ENCODE assay signal across 10 cellular contexts in genomic region chr15:48191574-48192225, GRCh38. TPM values are rescaled to one million over a fixed set of nuclear protein-coding genes. Genes with fewer than 3 reads are reported as not detected.
DNase-seq lines count a peak whose midpoint lies in the region; ATAC-seq, FAIRE-seq and TF ChIP-seq lines count a peak whose summit lies in the region.
"Had no signal": no experiment of that assay in that cellular context is flagged by ENCODE, and none has a peak within 500 bp of the region (broad histone marks: within the 10 kb centered on the region; RNA-seq: fewer than 3 reads in every experiment).

Gene CTXN2, plus strand, starts transcription at chr15:48191665. Its CDS starts 9,636 bp downstream, at chr15:48201301.

- intact Hi-C loops in activated T-helper 1 cell treated with anti-CD3 and anti-CD28 coated beads, Interleukin-12 subunit alpha, Interleukin-12 subunit beta, Interleukin-2, Interleukin-4 antibody, amounts not matched to agents 30 ng/mL and 10 ng/mL and 1 ng/mL, durations not matched to agents 14 hours and 24 hours and 36 hours (cut with micrococcal nuclease), result loop anchor here (1.0 kb wide), 1 partner anchor 13 kb away; the partner anchor contains the start of gene MYEF2

- no peak within 1 kb of the TSS for H3K27ac ChIP-seq in HEK293 (ENCODE audit: extremely low read depth, low read depth, low read length)
- no peak within 1 kb of the TSS for H3K27ac ChIP-seq in fibroblast of lung (ENCODE audit: insufficient read depth, low read length)
- H3K27ac ChIP-seq in parathyroid adenoma, result peak within 1 kb of the TSS; percentile 30

- H3K36me3 ChIP-seq in HEK293 (ENCODE audit: control insufficient read depth in 2 of 2, insufficient read depth in 1 of 2, low read length in 2 of 2) (no peaks in the 10 kb centered on the region), fibroblast of lung (ENCODE audit: control insufficient read depth, insufficient read depth, low read length) (no peaks in the 10 kb centered on the region), parathyroid adenoma (ENCODE audit: control insufficient read depth, insufficient read depth, low read length) (no peaks in the 10 kb centered on the region)

- H3K4me2 ChIP-seq in fibroblast of lung (ENCODE audit: extremely low read depth, insufficient read depth, low read length), result peak within 1 kb of the TSS; percentile 46
- H3K4me2 ChIP-seq in parathyroid adenoma (ENCODE audit: low read length), result no peak within 1 kb of the TSS

- TF ChIP-seq CTCF in HEK293 (tag by site-specific recombination; IDR thresholded peaks at IDR 0.05) (no peak), fibroblast of lung (conservative IDR thresholded peaks at IDR 0.05 in 1 of 2, IDR thresholded peaks at IDR 0.05 in 1 of 2; ENCODE audit: low read depth in 1 of 2, low read length in 2 of 2) (no peak), parathyroid adenoma (IDR thresholded peaks at IDR 0.05) (no peak)

- no peaks in the 10 kb centered on the region for H3K36me3 Mint-ChIP-seq in activated T-helper 1 cell treated with anti-CD3 and anti-CD28 coated beads, Interleukin-12 subunit alpha, Interleukin-12 subunit beta, Interleukin-2, Interleukin-4 antibody, amounts not matched to agents 30 ng/mL and 10 ng/mL and 1 ng/mL, durations not matched to agents 14 hours and 24 hours and 36 hours (ENCODE audit: low read depth)

- H3K9ac ChIP-seq in fibroblast of lung (ENCODE audit: insufficient read depth, low read length) (no peak within 1 kb of the TSS), parathyroid adenoma (no peak within 1 kb of the TSS)

- no peaks in the 10 kb centered on the region for H3K79me2 ChIP-seq in fibroblast of lung (ENCODE audit: control insufficient read depth, insufficient read depth, low read length)
- no peaks in the 10 kb centered on the region for H3K79me2 ChIP-seq in parathyroid adenoma

- H3K4me1 ChIP-seq in HEK293 (ENCODE audit: control insufficient read depth, insufficient read depth, low read length) (no peaks in the 10 kb centered on the region), fibroblast of lung (ENCODE audit: control insufficient read depth, extremely low read depth, insufficient read depth, low read length) (no peaks in the 10 kb centered on the region), parathyroid adenoma (no peaks in the 10 kb centered on the region)

- H2AFZ ChIP-seq in fibroblast of lung (ENCODE audit: low read length) (no peak within 1 kb of the TSS), parathyroid adenoma (peak within 1 kb of the TSS; percentile 79)

- POLR2A ChIA-PET in HEK293 (lab: Yijun Ruan, JAX), result no interaction called here

- CTCF ChIA-PET in HEK293 (lab: Yijun Ruan, JAX), result interaction anchor here (0.7 kb wide), 1 partner anchor 45 kb away, joined by 3 read pairs; no protein-coding TSS in a partner anchor

- no peak within 1 kb of the TSS for H3K4me3 ChIP-seq in HEK293 (ENCODE audit: low read depth, low read length)
- H3K4me3 ChIP-seq in fibroblast of lung (replicated peaks in 1 of 4; ENCODE audit: control extremely low read depth in 1 of 4, insufficient read depth in 1 of 4, low read depth in 3 of 4, low read length in 4 of 4), result peak within 1 kb of the TSS in 1 of 4 experiments; percentile 0
- no peak within 1 kb of the TSS for H3K4me3 ChIP-seq in parathyroid adenoma (ENCODE audit: low read depth, low read length)

- no peak within 1 kb of the TSS for H3K4me3 Mint-ChIP-seq in activated T-helper 1 cell treated with anti-CD3 and anti-CD28 coated beads, Interleukin-12 subunit alpha, Interleukin-12 subunit beta, Interleukin-2, Interleukin-4 antibody, amounts not matched to agents 30 ng/mL and 10 ng/mL and 1 ng/mL, durations not matched to agents 14 hours and 24 hours and 36 hours
- H3K4me3 Mint-ChIP-seq: activated B cell treated with CpG ODN at 0.5 μM for 24 hours had no signal

- no peak for ATAC-seq in HG03025 (IDR thresholded peaks at IDR 0.05; ENCODE audit: low FRiP score, unreplicated experiment)

- H3K9me3 Mint-ChIP-seq in activated T-helper 1 cell treated with anti-CD3 and anti-CD28 coated beads, Interleukin-12 subunit alpha, Interleukin-12 subunit beta, Interleukin-2, Interleukin-4 antibody, amounts not matched to agents 30 ng/mL and 10 ng/mL and 1 ng/mL, durations not matched to agents 14 hours and 24 hours and 36 hours, result no peaks in the 10 kb centered on the region
- H3K9me3 Mint-ChIP-seq: activated B cell treated with CpG ODN at 0.5 μM for 24 hours had no signal

- H3K27ac Mint-ChIP-seq in activated T-helper 1 cell treated with anti-CD3 and anti-CD28 coated beads, Interleukin-12 subunit alpha, Interleukin-12 subunit beta, Interleukin-2, Interleukin-4 antibody, amounts not matched to agents 30 ng/mL and 10 ng/mL and 1 ng/mL, durations not matched to agents 14 hours and 24 hours and 36 hours, result no peak within 1 kb of the TSS
- H3K27ac Mint-ChIP-seq: activated B cell treated with CpG ODN at 0.5 μM for 24 hours had no signal

- H3K27me3 Mint-ChIP-seq in activated T-helper 1 cell treated with anti-CD3 and anti-CD28 coated beads, Interleukin-12 subunit alpha, Interleukin-12 subunit beta, Interleukin-2, Interleukin-4 antibody, amounts not matched to agents 30 ng/mL and 10 ng/mL and 1 ng/mL, durations not matched to agents 14 hours and 24 hours and 36 hours (ENCODE audit: insufficient read depth), result peaks cover 19% of the 10 kb centered on the region

- H4K20me1 ChIP-seq in fibroblast of lung (ENCODE audit: control insufficient read depth, extremely low read depth, insufficient read depth, low read length), result no peaks in the 10 kb centered on the region

- FAIRE-seq in RCC 7860 (lab: Jason Lieb, UNC), result no peak

- H3K27me3 ChIP-seq in fibroblast of lung (ENCODE audit: control insufficient read depth, insufficient read depth, low read length) (peaks cover 6% of the 10 kb centered on the region), parathyroid adenoma (ENCODE audit: control insufficient read depth, insufficient read depth, low read length) (no peaks in the 10 kb centered on the region)

- peak; percentile 64 for DNase-seq in NCI-H774 (lab: John Stamatoyannopoulos, UW)
- peak; percentile 1 to 14 for DNase-seq in fibroblast of lung (ENCODE audit: low read depth in 2 of 2)
- DNase-seq in RCC 7860 (ENCODE audit: low spot score), result no peak
- no peak for DNase-seq in activated T-helper 1 cell treated with anti-CD3 and anti-CD28 coated beads, Interleukin-12 subunit alpha, Interleukin-12 subunit beta, Interleukin-2, Interleukin-4 antibody, amounts not matched to agents 30 ng/mL and 10 ng/mL and 1 ng/mL, durations not matched to agents 14 hours and 24 hours and 36 hours (ENCODE audit: low spot score)
- DNase-seq in epidermal melanocyte (ENCODE audit: insufficient read length, low spot score), result no peak
- DNase-seq: activated B cell treated with CpG ODN at 0.5 μM for 24 hours had no signal

- H3K4me1 Mint-ChIP-seq in activated T-helper 1 cell treated with anti-CD3 and anti-CD28 coated beads, Interleukin-12 subunit alpha, Interleukin-12 subunit beta, Interleukin-2, Interleukin-4 antibody, amounts not matched to agents 30 ng/mL and 10 ng/mL and 1 ng/mL, durations not matched to agents 14 hours and 24 hours and 36 hours (ENCODE audit: low read depth), result peaks cover 8% of the 10 kb centered on the region

- H3K9me3 ChIP-seq in HEK293 (ENCODE audit: control insufficient read depth, insufficient read depth, low read depth, low read length) (no peaks in the 10 kb centered on the region), fibroblast of lung (ENCODE audit: control insufficient read depth, insufficient read depth, low read depth, low read length) (no peaks in the 10 kb centered on the region), parathyroid adenoma (ENCODE audit: control insufficient read depth, low read length) (no peaks in the 10 kb centered on the region)

TF ChIP-seq in HEK293, 187 proteins besides CTCF, POLR2A, EP300 and RAD21:
- peak; percentile 19 for TF ChIP-seq ZBTB26 (tag by site-specific recombination; optimal IDR thresholded peaks at IDR 0.05)
- TF ChIP-seq RBAK (tag by site-specific recombination; IDR thresholded peaks at IDR 0.05), result no peak

RNA-seq across cellular contexts. Expression of gene CTXN2, which starts in this region (rescaled TPM):
- not detected in 2 replicates for total RNA-seq in fibroblast of lung
- not detected in 2 replicates for polyA plus RNA-seq in fibroblast of lung
- not detected in 2 replicates for polyA plus RNA-seq in fibroblast of lung (2012)
- not detected in 2 replicates for polyA minus RNA-seq in fibroblast of lung (ENCODE audit: low replicate concordance)
- not detected in 2 replicates for total RNA-seq in activated T-helper 1 cell treated with anti-CD3 and anti-CD28 coated beads, Interleukin-12 subunit alpha, Interleukin-12 subunit beta, Interleukin-2, Interleukin-4 antibody, amounts not matched to agents 30 ng/mL and 10 ng/mL and 1 ng/mL, durations not matched to agents 14 hours and 24 hours and 36 hours
- total RNA-seq: activated B cell treated with CpG ODN at 0.5 μM for 24 hours, left ventricle myocardium superior had no signal

Comparison
In these comparisons a context has a peak if more than half of its experiments do, and no peak if none do; other contexts are left out.
1. Peak in DNase-seq and H3K4me2 ChIP-seq in fibroblast of lung; RNA of the gene not detected or under 1 TPM.